10 cellular contexts compared by ENCODE assay signal in the genomic region with DNA sequence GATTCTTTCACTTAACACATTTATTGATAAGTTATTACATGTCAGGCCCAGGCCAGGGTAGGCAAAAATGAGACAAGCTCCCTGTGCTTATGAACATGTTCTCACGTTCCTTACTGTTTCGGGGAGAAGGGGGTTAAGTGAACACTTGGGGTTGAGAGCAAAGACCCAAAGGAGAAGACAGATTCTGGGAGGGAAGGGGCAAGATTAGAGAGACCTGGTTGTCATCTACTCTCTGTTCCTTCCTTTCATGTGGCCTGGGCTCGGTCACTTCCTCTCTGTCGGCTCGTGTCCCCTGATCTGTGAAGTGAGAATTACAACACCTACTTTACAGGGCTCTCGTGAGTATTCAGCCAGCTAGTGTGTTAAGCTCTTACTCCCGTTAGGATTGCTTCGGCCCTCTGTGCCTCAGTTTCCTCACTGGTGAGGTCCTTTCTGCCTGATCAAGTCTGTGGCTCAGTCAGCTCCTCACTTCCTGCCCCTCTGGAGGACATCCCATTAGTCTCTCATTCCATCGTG. TPM values are rescaled to one million over a fixed set of nuclear protein-coding genes. Genes with fewer than 3 reads are reported as not detected.
DNase-seq lines count a peak whose midpoint lies in the region; ATAC-seq and TF ChIP-seq lines count a peak whose summit lies in the region.
"Had no signal": no experiment of that assay in that cellular context is flagged by ENCODE, and none has a peak within 500 bp of the region (broad histone marks: within the 10 kb centered on the region; RNA-seq: fewer than 3 reads in every experiment).

No MANE protein-coding gene starts in this region.

- ATAC-seq in GM18867 (IDR thresholded peaks at IDR 0.05; ENCODE audit: unreplicated experiment) = peak; percentile 41
- peak; percentile 49 for ATAC-seq in HG03354 (IDR thresholded peaks at IDR 0.05; ENCODE audit: poor library complexity, severe bottlenecking, unreplicated experiment)
- peak; percentile 65 for ATAC-seq in activated B cell treated with CpG ODN at 0.5 μM for 24 hours (ENCODE audit: low read depth)

- H3K27ac Mint-ChIP-seq in activated B cell treated with CpG ODN at 0.5 μM for 24 hours = peak overlapping the region; percentile 96

- 51 to 56% methylated on average over 9 of the region's 9 CpGs for WGBS in esophagus squamous epithelium, 2 donors

- peak in 1 of 4 donors; percentile 7 for TF ChIP-seq POLR2A in esophagus squamous epithelium (IDR thresholded peaks at IDR 0.05)

- peak; percentile 35 for DNase-seq in Ammon's horn (ENCODE audit: low spot score)
- DNase-seq in activated B cell treated with CpG ODN at 0.5 μM for 24 hours = no peak
- no peak for DNase-seq in cerebellar cortex (ENCODE audit: low spot score)
- no peak for DNase-seq in esophagus squamous epithelium (lab: John Stamatoyannopoulos, UW)
- DNase-seq in NCI-H1092 treated with DMSO at 0.1 percent for 48 hours (lab: John Stamatoyannopoulos, UW) = no peak
- DNase-seq in AG08395 (ENCODE audit: low spot score) = no peak
- DNase-seq: mesendoderm, NCI-H748 treated with DMSO at 0.1 percent for 48 hours had no signal

- CTCF ChIA-PET in activated B cell treated with CpG ODN at 0.5 μM for 24 hours (lab: Charles Lee) = interaction anchor here (0.6 to 3.1 kb wide), 8 partner anchors 9 to 79 kb away, joined by 3 to 13 read pairs (median 5); no protein-coding TSS in a partner anchor

- H3K27me3 Mint-ChIP-seq in activated B cell treated with CpG ODN at 0.5 μM for 24 hours = no peaks in the 10 kb centered on the region

- H3K4me3 ChIP-seq in esophagus squamous epithelium = no peak overlapping the region

- peaks cover 98% of the 10 kb centered on the region for H3K4me1 Mint-ChIP-seq in activated B cell treated with CpG ODN at 0.5 μM for 24 hours

- peak overlapping the region; percentile 66 for H3K4me3 Mint-ChIP-seq in activated B cell treated with CpG ODN at 0.5 μM for 24 hours

- TF ChIP-seq CTCF in activated B cell treated with CpG ODN at 0.5 μM for 24 hours (IDR thresholded peaks at IDR 0.05) (no peak), esophagus squamous epithelium (IDR thresholded peaks at IDR 0.05) (no peak)

- H3K9me3 ChIP-seq in esophagus squamous epithelium = no peaks in the 10 kb centered on the region

- no peaks in the 10 kb centered on the region for H3K9me3 Mint-ChIP-seq in activated B cell treated with CpG ODN at 0.5 μM for 24 hours

- no peaks in the 10 kb centered on the region for H3K27me3 ChIP-seq in esophagus squamous epithelium

- peaks cover 0 to 8% (median 0%) of the 10 kb centered on the region in 3 donors for H3K4me1 ChIP-seq in esophagus squamous epithelium

- peak overlapping the region in 2 of 4 donors; percentile 36 to 58 for H3K27ac ChIP-seq in esophagus squamous epithelium

- POLR2A ChIA-PET in activated B cell treated with CpG ODN at 0.5 μM for 24 hours (lab: Charles Lee) = interaction anchor here (1.0 to 7.7 kb wide), 17 partner anchors 9 to 88 kb away, joined by 3 to 194 read pairs (median 11); partner anchors contain the start of gene PLCG2

- peaks cover 27% of the 10 kb centered on the region for H3K36me3 Mint-ChIP-seq in activated B cell treated with CpG ODN at 0.5 μM for 24 hours (ENCODE audit: low read depth)

- intact Hi-C loops in activated B cell treated with CpG ODN at 0.5 μM for 24 hours (cut with micrococcal nuclease) (loop anchor here (1.0 to 2.0 kb wide), 2 partner anchors 9 to 13 kb away; no protein-coding TSS in a partner anchor), esophagus squamous epithelium (cut with DNase I) (no loop called here)

- H3K36me3 ChIP-seq in esophagus squamous epithelium = no peaks in the 10 kb centered on the region

RNA-seq across cellular contexts. Expression of gene PLCG2, which starts 38.8 kb away (rescaled TPM):
- total RNA-seq in activated B cell treated with CpG ODN at 0.5 μM for 24 hours = 449 and 525 TPM in 2 replicates
- 10 to 100 TPM in 2 of 4 donors, 1 to 10 TPM in 2; 5.3 to 15.8 (median 9.5) TPM for total RNA-seq in esophagus squamous epithelium

Comparison
In these comparisons a context has a peak if more than half of its experiments do, and no peak if none do; other contexts are left out.
1. RNA of gene PLCG2, which starts 38.8 kb away (total RNA-seq): 449 to 525 TPM in activated B cell treated with CpG ODN at 0.5 μM for 24 hours; 5.3 to 15.8 TPM in esophagus squamous epithelium; every median in the first group is over 10 times any median in the second.
2. Peak in every context shown above with its lines, with median percentiles within 50 percentile points of each other: ATAC-seq.